ENCODE assay signal across 8 cellular contexts in the genomic region with DNA sequence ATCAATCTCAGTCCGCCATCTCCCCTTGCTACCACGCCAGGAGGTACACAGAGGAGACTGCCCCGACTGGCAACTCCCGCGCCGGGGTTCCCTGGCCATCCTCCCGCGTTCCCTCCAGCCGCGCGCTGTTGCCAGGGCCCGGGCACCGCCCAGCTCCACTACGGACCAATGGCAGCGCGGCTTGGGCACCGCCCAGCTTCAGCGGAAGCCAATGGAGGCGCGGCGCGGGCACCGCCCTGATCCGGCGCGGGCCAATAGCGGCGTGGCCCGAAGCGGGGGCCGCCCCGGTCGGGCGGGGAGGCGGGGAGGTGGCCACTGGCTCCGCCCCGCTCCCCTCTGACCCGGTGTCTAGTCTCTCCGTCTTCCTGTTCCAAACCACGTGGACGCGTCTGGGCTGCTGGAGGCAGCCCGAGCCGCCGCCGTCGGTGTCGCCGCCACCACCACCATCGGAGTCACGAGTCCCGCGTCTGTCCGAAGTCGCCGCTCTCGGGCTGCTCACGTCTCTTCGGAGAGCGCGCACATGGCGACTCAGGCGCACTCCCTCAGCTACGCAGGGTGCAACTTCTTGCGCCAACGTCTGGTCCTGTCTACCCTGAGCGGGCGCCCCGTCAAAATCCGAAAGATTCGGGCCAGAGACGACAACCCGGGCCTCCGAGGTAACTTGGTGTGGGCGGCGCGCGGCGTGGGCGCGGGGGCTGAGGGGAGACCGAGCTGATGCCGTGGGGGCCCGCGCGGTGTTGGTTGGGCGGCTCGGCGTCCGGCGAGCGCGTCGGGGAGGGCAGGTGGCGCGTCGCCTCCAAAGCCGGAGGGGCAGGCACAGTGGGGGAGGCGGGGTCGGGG. TPM values are rescaled to one million over a fixed set of nuclear protein-coding genes. Genes with fewer than 3 reads are reported as not detected.
DNase-seq lines count a peak whose midpoint lies in the region; ATAC-seq and TF ChIP-seq lines count a peak whose summit lies in the region.

A gene with protein sequence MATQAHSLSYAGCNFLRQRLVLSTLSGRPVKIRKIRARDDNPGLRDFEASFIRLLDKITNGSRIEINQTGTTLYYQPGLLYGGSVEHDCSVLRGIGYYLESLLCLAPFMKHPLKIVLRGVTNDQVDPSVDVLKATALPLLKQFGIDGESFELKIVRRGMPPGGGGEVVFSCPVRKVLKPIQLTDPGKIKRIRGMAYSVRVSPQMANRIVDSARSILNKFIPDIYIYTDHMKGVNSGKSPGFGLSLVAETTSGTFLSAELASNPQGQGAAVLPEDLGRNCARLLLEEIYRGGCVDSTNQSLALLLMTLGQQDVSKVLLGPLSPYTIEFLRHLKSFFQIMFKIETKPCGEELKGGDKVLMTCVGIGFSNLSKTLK (plus strand): TSS at position 373 of the 840 bp plus-strand sequence. CDS start 148 bp downstream, at position 521.

- peak within 1 kb of the TSS; percentile 82 to 84 for H3K27ac Mint-ChIP-seq in natural killer cell treated with Interleukin-12 subunit alpha and Interleukin-12 subunit beta and Interleukin-15 and Interleukin-18, amount 100 ng/mL, for 72 hours

- H3K27me3 Mint-ChIP-seq in natural killer cell treated with Interleukin-12 subunit alpha and Interleukin-12 subunit beta and Interleukin-15 and Interleukin-18, amount 100 ng/mL, for 72 hours: peaks cover 2 to 5% of the 10 kb centered on the region in 2 donors

- TF ChIP-seq CTCF in RWPE2 (IDR thresholded peaks at IDR 0.05; ENCODE audit: poor library complexity, severe bottlenecking): no peak
- TF ChIP-seq CTCF in fibroblast of pulmonary artery (IDR thresholded peaks at IDR 0.05; ENCODE audit: low read length, missing control alignments): no peak

- H3K36me3 Mint-ChIP-seq in natural killer cell treated with Interleukin-12 subunit alpha and Interleukin-12 subunit beta and Interleukin-15 and Interleukin-18, amount 100 ng/mL, for 72 hours: no peaks in the 10 kb centered on the region

- no peaks in the 10 kb centered on the region for H3K9me3 ChIP-seq in RWPE2 (ENCODE audit: severe bottlenecking)

- peak within 1 kb of the TSS; percentile 68 for H3K4me3 ChIP-seq in RWPE2 (ENCODE audit: severe bottlenecking)
- peak within 1 kb of the TSS; percentile 87 for H3K4me3 ChIP-seq in fibroblast of pulmonary artery (replicated peaks; ENCODE audit: low read depth, low read length)

- peak; percentile 95 for ATAC-seq in RWPE2 (ENCODE audit: low read depth)
- peak; percentile 98 to 99 for ATAC-seq in natural killer cell treated with Interleukin-12 subunit alpha and Interleukin-12 subunit beta and Interleukin-15 and Interleukin-18, amount 100 ng/mL, for 72 hours
- peak; percentile 99 for ATAC-seq in stimulated activated naive CD8-positive, alpha-beta T cell treated with anti-CD3 and anti-CD28 coated beads, Interleukin-15, Interleukin-2, amounts not matched to agents 100 U/mL and 50 U/mL, for 24 hours

- no peaks in the 10 kb centered on the region for H3K9me3 Mint-ChIP-seq in natural killer cell treated with Interleukin-12 subunit alpha and Interleukin-12 subunit beta and Interleukin-15 and Interleukin-18, amount 100 ng/mL, for 72 hours

- no peaks in the 10 kb centered on the region for H3K27me3 ChIP-seq in RWPE2 (ENCODE audit: insufficient read depth, poor library complexity, severe bottlenecking)

- peaks cover 11% of the 10 kb centered on the region for H3K4me1 ChIP-seq in RWPE2 (ENCODE audit: insufficient read depth, poor library complexity, severe bottlenecking)

- peak within 1 kb of the TSS; percentile 55 for H3K27ac ChIP-seq in RWPE2 (ENCODE audit: poor library complexity, severe bottlenecking)

- no peaks in the 10 kb centered on the region for H3K36me3 ChIP-seq in RWPE2 (ENCODE audit: low read depth)

- peaks cover 23 to 26% of the 10 kb centered on the region in 2 donors for H3K4me1 Mint-ChIP-seq in natural killer cell treated with Interleukin-12 subunit alpha and Interleukin-12 subunit beta and Interleukin-15 and Interleukin-18, amount 100 ng/mL, for 72 hours (ENCODE audit: low read depth in 2 of 2)

- H3K4me3 Mint-ChIP-seq in natural killer cell treated with Interleukin-12 subunit alpha and Interleukin-12 subunit beta and Interleukin-15 and Interleukin-18, amount 100 ng/mL, for 72 hours: peak within 1 kb of the TSS; percentile 96

- DNase-seq in EH (ENCODE audit: low read depth) (peak; percentile 95), H4 (ENCODE audit: low spot score) (peak; percentile 81), LoVo (ENCODE audit: low spot score) (peak; percentile 95), RWPE2 (ENCODE audit: low spot score) (peak; percentile 95), fibroblast of pulmonary artery (ENCODE audit: low read depth) (peak; percentile 94)
- DNase-seq in activated T-helper 9 cell treated with anti-CD3 and anti-CD28 coated beads, Interleukin-2, amount 50 U/mL, for 16 hours (ENCODE audit: low read depth): peak; percentile 95
- peak; percentile 98 for DNase-seq in natural killer cell treated with Interleukin-12 subunit alpha and Interleukin-12 subunit beta and Interleukin-15 and Interleukin-18, amount 100 ng/mL, for 72 hours (ENCODE audit: low spot score)
- peak; percentile 98 for DNase-seq in stimulated activated naive CD8-positive, alpha-beta T cell treated with anti-CD3 and anti-CD28 coated beads, Interleukin-15, Interleukin-2, amounts not matched to agents 100 U/mL and 50 U/mL, for 24 hours

RNA-seq across cellular contexts. Expression of the gene that starts here (rescaled TPM):
- 7.9 and 10.6 TPM in 2 replicates for total RNA-seq in H4 (2014; rRNA removed; shearing (Covaris generic))
- 10 to 100 TPM; 18.6 to 31.9 TPM for total RNA-seq in natural killer cell treated with Interleukin-12 subunit alpha and Interleukin-12 subunit beta and Interleukin-15 and Interleukin-18, amount 100 ng/mL, for 72 hours

Comparison
In these comparisons a context has a peak if more than half of its experiments do, and no peak if none do; other contexts are left out.
1. Peak in every context shown above with its lines: DNase-seq, ATAC-seq, H3K4me3 ChIP-seq and H3K27ac ChIP-seq.